8 cellular contexts compared by ENCODE assay signal in genomic region chr22:42070517-42071422, GRCh38. TPM values are rescaled to one million over a fixed set of nuclear protein-coding genes. Genes with fewer than 3 reads are reported as not detected.
DNase-seq lines count a peak whose midpoint lies in the region; ATAC-seq and TF ChIP-seq lines count a peak whose summit lies in the region.

TSS of gene NAGA (minus strand) at chr22:42070812. CDS start at chr22:42070297, 515 bp downstream.

- TF ChIP-seq POLR2A in spleen (IDR thresholded peaks at IDR 0.05) = peak in 1 of 3 donors; percentile 38

- H3K27me3 Mint-ChIP-seq in central memory CD8-positive, alpha-beta T cell = no peaks in the 10 kb centered on the region

- H3K9me3 ChIP-seq in spleen = no peaks in the 10 kb centered on the region

- DNase-seq in AG10803 (ENCODE audit: low read depth) (peak; percentile 91), NCI-H446 treated with DMSO at 0.1 percent for 48 hours (lab: John Stamatoyannopoulos, UW) (peak; percentile 85), inferior parietal cortex (ENCODE audit: extremely low spot score) (peak; percentile 91), spleen (peak; percentile 98)
- peak; percentile 86 for DNase-seq in activated CD4-positive, CD25-positive, alpha-beta regulatory T cell treated with anti-CD3 and anti-CD28 coated beads, Interleukin-2, amount 50 U/mL, for 16 hours (ENCODE audit: low read depth, low spot score)
- peak; percentile 84 for DNase-seq in central memory CD8-positive, alpha-beta T cell (ENCODE audit: low spot score in 2 of 2)

- no peaks in the 10 kb centered on the region for H3K27me3 ChIP-seq in spleen (replicated peaks in 1 of 7)

- H3K4me3 Mint-ChIP-seq in central memory CD8-positive, alpha-beta T cell = peak within 1 kb of the TSS; percentile 94

- H3K27ac Mint-ChIP-seq in central memory CD8-positive, alpha-beta T cell (ENCODE audit: low read depth) = peak within 1 kb of the TSS; percentile 87

- peak within 1 kb of the TSS; percentile 69 to 93 (median 89) for H3K27ac ChIP-seq in spleen

- peaks cover 6% of the 10 kb centered on the region for H3K36me3 Mint-ChIP-seq in central memory CD8-positive, alpha-beta T cell (ENCODE audit: insufficient read depth)

- H3K9me3 Mint-ChIP-seq in central memory CD8-positive, alpha-beta T cell = no peaks in the 10 kb centered on the region

- peaks cover 21 to 75% (median 47%) of the 10 kb centered on the region in 6 donors for H3K4me1 ChIP-seq in spleen

- TF ChIP-seq CTCF in AG10803 (conservative IDR thresholded peaks at IDR 0.05; ENCODE audit: low read length) = no peak
- TF ChIP-seq CTCF in spleen (IDR thresholded peaks at IDR 0.05 in 8 of 11, conservative IDR thresholded peaks at IDR 0.05 in 3 of 11) = peak in 1 of 11 experiments; percentile 14

- H3K4me3 ChIP-seq in AG10803 (ENCODE audit: low read length) (peak within 1 kb of the TSS; percentile 68), spleen (peak within 1 kb of the TSS; percentile 64 to 92 (median 75))

- 0 to 1% (median 1%) methylated on average over 20 to 56 of the region's 56 CpGs for WGBS in spleen, 5 donors

- intact Hi-C loops in spleen (cut with DNase I; ENCODE audit: low total_unique reads) = no loop called here

- peaks cover 0 to 28% (median 25%) of the 10 kb centered on the region in 6 donors for H3K36me3 ChIP-seq in spleen

- ATAC-seq in GM19043 (IDR thresholded peaks at IDR 0.05; ENCODE audit: low read depth, unreplicated experiment) (peak; percentile 88), HG03354 (IDR thresholded peaks at IDR 0.05; ENCODE audit: poor library complexity, severe bottlenecking, unreplicated experiment) (peak; percentile 91)
- peak; percentile 99 for ATAC-seq in central memory CD8-positive, alpha-beta T cell (replicated peaks; ENCODE audit: extremely low read depth, poor library complexity, severe bottlenecking)

- H3K4me1 Mint-ChIP-seq in central memory CD8-positive, alpha-beta T cell = peaks cover 39% of the 10 kb centered on the region

RNA-seq across cellular contexts. Expression of gene NAGA, which starts in this region (rescaled TPM):
- total RNA-seq in spleen = 10 to 100 TPM; 20.2 to 60.2 (median 34.1) TPM
- 1 to 10 TPM; 7.0 to 7.4 (median 7.1) TPM for polyA plus RNA-seq in spleen

Comparison
In these comparisons a context has a peak if more than half of its experiments do, and no peak if none do; other contexts are left out.
1. Peak in every context shown above with its lines: DNase-seq, ATAC-seq, H3K4me3 ChIP-seq and H3K27ac ChIP-seq.